In the genomic region with DNA sequence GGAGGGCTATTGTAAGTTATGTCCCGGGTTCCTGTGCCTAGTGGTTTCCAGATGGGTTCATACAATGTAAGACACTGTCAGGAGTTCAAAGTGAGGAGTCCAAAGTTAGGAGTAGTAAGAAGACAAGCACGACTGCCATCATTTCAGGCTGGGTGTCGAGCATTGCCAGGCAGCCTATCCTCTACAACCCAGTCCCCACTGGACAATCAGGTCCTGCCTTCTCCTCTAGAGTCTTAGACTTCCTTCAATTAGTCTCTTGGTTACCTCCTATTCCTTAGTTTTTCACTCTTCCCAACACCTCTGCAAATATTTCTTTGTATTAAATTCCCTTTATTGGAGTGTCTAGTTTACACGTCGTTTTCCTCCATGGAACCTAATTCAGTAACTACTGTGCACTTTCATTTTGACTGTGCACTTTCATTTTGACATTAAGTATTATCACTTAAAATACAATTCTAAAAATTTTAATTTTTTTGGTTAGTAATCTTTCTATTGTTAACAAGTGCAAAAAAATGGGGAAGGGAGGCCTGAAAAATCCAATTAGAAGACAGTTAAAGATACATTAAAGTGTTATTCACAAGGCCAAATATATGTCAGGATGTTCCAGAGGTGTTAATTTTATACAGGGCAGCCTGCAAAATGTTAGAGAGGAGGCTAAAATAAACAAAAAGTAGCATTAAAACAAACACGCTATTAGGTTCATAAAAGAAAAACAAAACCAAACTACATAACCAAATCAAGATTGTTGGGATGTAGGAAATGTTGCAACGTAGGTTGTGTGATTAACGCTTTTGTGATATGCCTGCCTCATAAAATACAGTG, we compare ENCODE assay signal across 12 cellular contexts.
DNase-seq lines count a peak whose midpoint lies in the region; ATAC-seq and TF ChIP-seq lines count a peak whose summit lies in the region.
"Had no signal": no experiment of that assay in that cellular context is flagged by ENCODE, and none has a peak within 500 bp of the region (broad histone marks: within the 10 kb centered on the region; RNA-seq: fewer than 3 reads in every experiment).

No MANE protein-coding gene starts in this region.

- CTCF ChIA-PET in OCI-LY7 (lab: Charles Lee; ENCODE audit: unreplicated experiment) (no interaction called here), RWPE1 (lab: Yijun Ruan, JAX) (no interaction called here)

- peaks cover 19% of the 10 kb centered on the region; the same call in 1 of the 2 replicates for H3K79me2 ChIP-seq in OCI-LY7 (ENCODE audit: insufficient read depth, low read depth, low read length)

- DNase-seq in caudate nucleus (lab: John Stamatoyannopoulos, UW), result no peak
- DNase-seq in OCI-LY7 (ENCODE audit: low spot score), result no peak
- no peak for DNase-seq in RWPE1 (ENCODE audit: low spot score)
- DNase-seq in activated CD4-positive, CD25-positive, alpha-beta regulatory T cell (lab: John Stamatoyannopoulos, UW), result no peak
- DNase-seq in NCI-H1436 (lab: John Stamatoyannopoulos, UW), result no peak
- DNase-seq: amniotic stem cell, H7, NCI-H524 treated with DMSO at 0.1 percent for 48 hours had no signal

- BruUV-seq in OCI-LY7 (replicated peaks; lab: Mats Ljungman, UMichigan), result no TSS peak

- H3K27me3 ChIP-seq in skeletal muscle tissue (ENCODE audit: control insufficient read depth in 3 of 3, insufficient read depth in 3 of 3, low read length in 3 of 3), result no peaks in the 10 kb centered on the region
- H3K27me3 ChIP-seq: foreskin keratinocyte had no signal

- no peaks in the 10 kb centered on the region for H4K20me1 ChIP-seq in OCI-LY7 (ENCODE audit: insufficient read depth, low read length)

- no peak overlapping the region for H2AFZ ChIP-seq in OCI-LY7 (ENCODE audit: low read length)

- intact Hi-C loops in OCI-LY7 (cut with micrococcal nuclease; ENCODE audit: unreplicated experiment), result loop anchor here (10.0 kb wide), 1 partner anchor 733 kb away; no protein-coding TSS in a partner anchor

- POLR2A ChIA-PET in OCI-LY7 (lab: Charles Lee), result interaction anchor here (1.2 kb wide), 1 partner anchor 153 kb away, joined by 3 read pairs; no protein-coding TSS in a partner anchor
- POLR2A ChIA-PET in RWPE1 (lab: Yijun Ruan, JAX; ENCODE audit: low non-redundant PET), result no interaction called here

- ATAC-seq in GM18909 (IDR thresholded peaks at IDR 0.05; ENCODE audit: poor library complexity, unreplicated experiment) (peak; percentile 63), HG03045 (IDR thresholded peaks at IDR 0.05; ENCODE audit: unreplicated experiment) (peak; percentile 49)

- no peak overlapping the region for H3K9ac ChIP-seq in skeletal muscle tissue (ENCODE audit: low read depth in 1 of 3, low read length in 3 of 3)

- no peaks in the 10 kb centered on the region for H3K9me2 ChIP-seq in OCI-LY7 (ENCODE audit: insufficient read depth, low read length)

- H3K27ac ChIP-seq in caudate nucleus (ENCODE audit: low read depth, low read length) (peak overlapping the region; percentile 4), skeletal muscle tissue (ENCODE audit: low read depth, low read length) (peak overlapping the region; percentile 38), OCI-LY7 (ENCODE audit: low read depth, low read length, poor library complexity, severe bottlenecking) (no peak overlapping the region), RWPE1 (no peak overlapping the region)
- H3K27ac ChIP-seq: foreskin keratinocyte had no signal

- H3K9me3 ChIP-seq in skeletal muscle tissue (ENCODE audit: control insufficient read depth in 3 of 3, low read length in 3 of 3) (no peaks in the 10 kb centered on the region), OCI-LY7 (ENCODE audit: low read length) (peaks cover 18% of the 10 kb centered on the region; the same call in 1 of the 2 replicates)

- H3K4me3 ChIP-seq in skeletal muscle tissue (ENCODE audit: low read length in 3 of 3) (no peak overlapping the region), OCI-LY7 (ENCODE audit: low read depth, low read length, poor library complexity, severe bottlenecking) (no peak overlapping the region)

- H3K36me3 ChIP-seq in skeletal muscle tissue (ENCODE audit: control insufficient read depth in 3 of 3, insufficient read depth in 3 of 3, low read length in 3 of 3), result peaks cover 7 to 34% (median 26%) of the 10 kb centered on the region in 3 donors
- peaks cover 96% of the 10 kb centered on the region for H3K36me3 ChIP-seq in OCI-LY7 (ENCODE audit: insufficient read depth, low read length)

- TF ChIP-seq CTCF in OCI-LY7 (conservative IDR thresholded peaks at IDR 0.05; ENCODE audit: low read length) (no peak), RWPE1 (conservative IDR thresholded peaks at IDR 0.05; ENCODE audit: low read depth) (no peak)

- H3K4me2 ChIP-seq in OCI-LY7 (ENCODE audit: low read length), result no peak overlapping the region

- peaks cover 4 to 13% (median 9%) of the 10 kb centered on the region in 3 donors for H3K4me1 ChIP-seq in skeletal muscle tissue (ENCODE audit: control insufficient read depth in 3 of 3, insufficient read depth in 3 of 3, low read length in 3 of 3)
- H3K4me1 ChIP-seq in OCI-LY7 (ENCODE audit: insufficient read depth, low read length, poor library complexity, severe bottlenecking), result peaks cover 50% of the 10 kb centered on the region

Comparison
In these comparisons a context has a peak if more than half of its experiments do, and no peak if none do; other contexts are left out.
1. H3K27ac ChIP-seq: peak in caudate nucleus (single experiment) and skeletal muscle tissue (single experiment); none in OCI-LY7 (single experiment) and RWPE1 (single experiment).